Comparison of ENCODE assay signal across 9 cellular contexts in the genomic region with DNA sequence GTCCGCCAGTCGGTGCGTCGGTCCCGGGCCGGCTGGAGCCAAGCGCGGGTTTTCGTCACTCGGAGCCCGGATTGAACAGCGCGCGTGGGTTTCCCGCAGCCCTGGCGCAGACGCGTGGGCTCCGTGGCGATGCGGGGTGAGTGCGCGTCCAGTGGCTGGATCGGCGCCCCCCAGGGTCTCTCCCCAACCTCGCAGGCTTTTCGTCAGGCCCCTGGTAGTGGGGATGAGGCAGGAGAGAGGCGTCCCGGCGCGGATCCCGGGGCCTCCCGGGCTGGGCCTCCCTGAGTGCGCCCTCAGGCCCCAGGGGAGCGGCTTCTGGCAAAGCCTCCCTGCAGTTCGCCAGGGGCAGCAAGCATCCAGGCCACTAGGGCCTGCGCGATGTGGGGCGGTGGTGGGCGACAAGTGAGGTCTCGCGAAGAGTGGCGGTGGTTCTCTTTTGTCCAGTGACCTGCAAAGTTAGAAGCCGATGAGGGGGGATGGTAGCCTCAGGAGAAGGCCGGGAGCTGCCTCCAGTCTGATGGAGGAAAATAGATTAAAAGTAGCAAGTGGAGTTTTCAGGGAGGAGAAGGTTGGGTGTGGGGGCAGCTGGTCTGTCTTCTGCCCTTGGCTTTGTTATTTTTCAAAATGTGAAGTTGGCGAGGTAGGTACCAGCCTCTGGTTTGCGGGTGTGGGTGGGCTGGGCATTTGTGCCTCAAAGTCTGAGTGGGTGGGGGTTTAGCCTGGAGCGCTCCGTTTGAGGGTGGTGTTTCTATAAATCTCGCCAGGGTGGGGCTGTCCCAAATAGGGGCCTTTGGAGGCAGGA. TPM values are rescaled to one million over a fixed set of nuclear protein-coding genes. Genes with fewer than 3 reads are reported as not detected.
A peak's percentile ranks its signal among the peaks of the same experiment; 100 is the strongest.
DNase-seq lines count a peak whose midpoint lies in the region; ATAC-seq and TF ChIP-seq lines count a peak whose summit lies in the region.
"Had no signal": no experiment of that assay in that cellular context is flagged by ENCODE, and none has a peak within 500 bp of the region (broad histone marks: within the 10 kb centered on the region; RNA-seq: fewer than 3 reads in every experiment).

No MANE protein-coding gene starts in this region.

- peaks cover 4 to 32% (median 10%) of the 10 kb centered on the region in 4 donors for H3K4me1 ChIP-seq in upper lobe of left lung

- peak; percentile 45 for DNase-seq in activated T-cell treated with anti-CD3 and anti-CD28 coated beads, Interleukin-2, amount 50 U/mL, for 24 hours
- no peak for DNase-seq in activated T-cell treated with anti-CD3 and anti-CD28 coated beads, Interleukin-2, amount 50 U/mL, for 1 hour
- DNase-seq in astrocyte of the hippocampus (ENCODE audit: low read depth, low spot score) = peak; percentile 68
- DNase-seq in left lobe of liver (ENCODE audit: low spot score) = no peak
- DNase-seq in upper lobe of left lung = peak in 1 of 2 donors; percentile 85
- DNase-seq in central memory CD4-positive, alpha-beta T cell = no peak
- DNase-seq in islet precursor cell = no peak
- DNase-seq: NCI-H2081 had no signal

- ATAC-seq in left lobe of liver (peak; percentile 17), upper lobe of left lung (ENCODE audit: low FRiP score in 2 of 2) (peak; percentile 10 to 40), GM21786 (IDR thresholded peaks at IDR 0.05; ENCODE audit: unreplicated experiment) (no peak)

- peak overlapping the region; percentile 76 to 88 (median 85) for H3K27ac ChIP-seq in upper lobe of left lung

- peak overlapping the region; percentile 72 for H3K4me3 Mint-ChIP-seq in activated T-cell treated with anti-CD3 and anti-CD28 coated beads, Interleukin-2, amount 50 U/mL, for 24 hours

- H3K36me3 ChIP-seq in upper lobe of left lung = no peaks in the 10 kb centered on the region

- H3K27me3 Mint-ChIP-seq in activated T-cell treated with anti-CD3 and anti-CD28 coated beads, Interleukin-2, amount 50 U/mL, for 24 hours = peaks cover 73% of the 10 kb centered on the region

- H3K27me3 ChIP-seq in upper lobe of left lung = peaks cover 0 to 25% (median 12%) of the 10 kb centered on the region in 4 donors

- no peak for TF ChIP-seq EP300 in upper lobe of left lung (IDR thresholded peaks at IDR 0.05)

- TF ChIP-seq POLR2A in upper lobe of left lung (IDR thresholded peaks at IDR 0.05) = peak in 1 of 4 donors; percentile 30

- H3K27ac Mint-ChIP-seq in activated T-cell treated with anti-CD3 and anti-CD28 coated beads, Interleukin-2, amount 50 U/mL, for 24 hours = no peak overlapping the region

- peaks cover 0 to 12% (median 5%) of the 10 kb centered on the region in 4 donors for H3K9me3 ChIP-seq in upper lobe of left lung

- peak overlapping the region; percentile 25 to 66 (median 60) for H3K4me3 ChIP-seq in upper lobe of left lung

- 8 to 14% methylated on average over 28 to 41 of the region's 50 CpGs for WGBS in upper lobe of left lung, 2 donors

- peaks cover 26% of the 10 kb centered on the region for H3K4me1 Mint-ChIP-seq in activated T-cell treated with anti-CD3 and anti-CD28 coated beads, Interleukin-2, amount 50 U/mL, for 24 hours (ENCODE audit: low read depth)

- peaks cover 13% of the 10 kb centered on the region for H3K9me3 Mint-ChIP-seq in activated T-cell treated with anti-CD3 and anti-CD28 coated beads, Interleukin-2, amount 50 U/mL, for 24 hours

- TF ChIP-seq CTCF in upper lobe of left lung (IDR thresholded peaks at IDR 0.05) = no peak

- no peaks in the 10 kb centered on the region for H3K36me3 Mint-ChIP-seq in activated T-cell treated with anti-CD3 and anti-CD28 coated beads, Interleukin-2, amount 50 U/mL, for 24 hours (ENCODE audit: low read depth)

RNA-seq across cellular contexts. Expression of gene TOX2, which starts 1.6 kb away (rescaled TPM):
- 3.5 TPM for total RNA-seq in left lobe of liver
- 10 to 100 TPM in 5 of 6 donors, 1 to 10 TPM in 1; 7.2 to 29.3 (median 23.7) TPM for total RNA-seq in upper lobe of left lung

Comparison
In these comparisons a context has a peak if more than half of its experiments do, and no peak if none do; other contexts are left out.
1. DNase-seq: peak in activated T-cell treated with anti-CD3 and anti-CD28 coated beads, Interleukin-2, amount 50 U/mL, for 24 hours (single experiment) and astrocyte of the hippocampus (single experiment); none in activated T-cell treated with anti-CD3 and anti-CD28 coated beads, Interleukin-2, amount 50 U/mL, for 1 hour (single experiment), left lobe of liver (single experiment), central memory CD4-positive, alpha-beta T cell (single experiment) and islet precursor cell (single experiment).